8 cellular contexts compared by ENCODE assay signal in genomic region chr9:133114886-133115603, GRCh38. TPM values are rescaled to one million over a fixed set of nuclear protein-coding genes. Genes with fewer than 3 reads are reported as not detected.
DNase-seq lines count a peak whose midpoint lies in the region; ATAC-seq, FAIRE-seq and TF ChIP-seq lines count a peak whose summit lies in the region.

No MANE protein-coding gene starts in this region.

- WGBS in pancreas, 2 donors = 87 to 91% methylated on average over 19 of the region's 19 CpGs

- no peak for FAIRE-seq in pancreas (lab: Jason Lieb, UNC)
- FAIRE-seq in RCC 7860 (lab: Jason Lieb, UNC) = no peak

- H3K4me3 ChIP-seq in CD8-positive, alpha-beta T cell (ENCODE audit: low read depth, low read length) = no peak overlapping the region
- no peak overlapping the region for H3K4me3 ChIP-seq in pancreas

- TF ChIP-seq CTCF in CD8-positive, alpha-beta T cell (IDR thresholded peaks at IDR 0.05) = no peak
- TF ChIP-seq CTCF in pancreas (IDR thresholded peaks at IDR 0.05) = no peak

- peaks cover 65% of the 10 kb centered on the region for H3K4me1 ChIP-seq in CD8-positive, alpha-beta T cell (ENCODE audit: insufficient read depth, low read length)
- H3K4me1 ChIP-seq in pancreas = peaks cover 26 to 56% (median 46%) of the 10 kb centered on the region in 3 donors

- H3K27ac Mint-ChIP-seq in CD8-positive, alpha-beta T cell = peak overlapping the region; percentile 49

- no peaks in the 10 kb centered on the region for H3K9me3 ChIP-seq in CD8-positive, alpha-beta T cell (ENCODE audit: low read length)
- no peaks in the 10 kb centered on the region for H3K9me3 ChIP-seq in KOPT-K1 (ENCODE audit: insufficient read depth, low read length, poor library complexity, severe bottlenecking)
- no peaks in the 10 kb centered on the region for H3K9me3 ChIP-seq in pancreas

- CTCF ChIA-PET in CD8-positive, alpha-beta T cell (lab: Charles Lee) = interaction anchor here (1.3 to 25.8 kb wide), 3 partner anchors 12 to 93 kb away, joined by 4 to 606 read pairs (median 24); no protein-coding TSS in a partner anchor

- intact Hi-C loops in CD8-positive, alpha-beta T cell (cut with DNase I, micrococcal nuclease) = no loop called here
- intact Hi-C loops in pancreas (cut with DNase I) = no loop called here

- no peaks in the 10 kb centered on the region for H3K27me3 Mint-ChIP-seq in CD8-positive, alpha-beta T cell (ENCODE audit: low read depth)

- DNase-seq in CD8-positive, alpha-beta T cell = no peak
- DNase-seq in pancreas (peak in 4 of 6 donors; percentile 21 to 68 (median 42)), NCI-H1694 treated with DMSO at 0.1 percent for 48 hours (lab: John Stamatoyannopoulos, UW) (no peak), RCC 7860 (ENCODE audit: low spot score) (no peak)

- no peak overlapping the region for H3K27ac ChIP-seq in CD8-positive, alpha-beta T cell (ENCODE audit: low read depth, low read length)
- H3K27ac ChIP-seq in KOPT-K1 (ENCODE audit: low read depth, low read length, poor library complexity, severe bottlenecking) = peak overlapping the region; percentile 59
- peak overlapping the region; percentile 87 for H3K27ac ChIP-seq in cingulate gyrus (ENCODE audit: low read depth, low read length)
- H3K27ac ChIP-seq in pancreas = peak overlapping the region in 3 of 4 donors; percentile 42 to 58 (median 47)

- H3K36me3 Mint-ChIP-seq in CD8-positive, alpha-beta T cell = peaks cover 16% of the 10 kb centered on the region

- H3K9me3 Mint-ChIP-seq in CD8-positive, alpha-beta T cell = no peaks in the 10 kb centered on the region

- H3K4me3 Mint-ChIP-seq in CD8-positive, alpha-beta T cell = no peak overlapping the region

- H3K36me3 ChIP-seq in CD8-positive, alpha-beta T cell (ENCODE audit: insufficient read depth, low read length) = peaks cover 5% of the 10 kb centered on the region
- H3K36me3 ChIP-seq in KOPT-K1 (ENCODE audit: insufficient read depth, low read length) (peaks cover 16% of the 10 kb centered on the region; the same call in 1 of the 2 replicates), pancreas (peaks cover 0 to 5% (median 0%) of the 10 kb centered on the region in 3 donors)

- no peaks in the 10 kb centered on the region for H3K27me3 ChIP-seq in CD8-positive, alpha-beta T cell (ENCODE audit: insufficient read depth, low read length)
- H3K27me3 ChIP-seq in pancreas = no peaks in the 10 kb centered on the region

- ATAC-seq in CD8-positive, alpha-beta T cell = no peak
- no peak for ATAC-seq in pancreas
- ATAC-seq in HG03354 (IDR thresholded peaks at IDR 0.05; ENCODE audit: poor library complexity, severe bottlenecking, unreplicated experiment) = no peak
- no peak for ATAC-seq in GM18517 (IDR thresholded peaks at IDR 0.05; ENCODE audit: unreplicated experiment)

- POLR2A ChIA-PET in CD8-positive, alpha-beta T cell (lab: Charles Lee) = interaction anchor here (0.9 to 1.4 kb wide), 5 partner anchors 9 to 30 kb away, joined by 3 to 4 read pairs (median 3); no protein-coding TSS in a partner anchor

- H3K4me1 Mint-ChIP-seq in CD8-positive, alpha-beta T cell (ENCODE audit: low read depth) = peaks cover 55% of the 10 kb centered on the region

RNA-seq across cellular contexts. Expression of gene RALGDS, which starts 6.0 kb away (rescaled TPM):
- 100 to 1,000 TPM; 177 to 186 TPM for total RNA-seq in CD8-positive, alpha-beta T cell
- total RNA-seq in pancreas = 10 to 100 TPM; 16.1 to 31.9 (median 20.3) TPM
- 10 to 100 TPM; 56.0 to 69.7 TPM for polyA plus RNA-seq in pancreas

RNA-seq across cellular contexts. Expression of gene GBGT1, which starts 48.7 kb away (rescaled TPM):
- under 1 TPM; 0.53 to 0.84 TPM for total RNA-seq in CD8-positive, alpha-beta T cell
- total RNA-seq in pancreas = 10 to 100 TPM in 1 of 6 donors, 1 to 10 TPM in 5; 1.5 to 11.9 (median 3.1) TPM
- 1 to 10 TPM; 4.5 to 4.6 TPM for polyA plus RNA-seq in pancreas

RNA-seq across cellular contexts. Expression of gene CEL, which starts 53.3 kb away (rescaled TPM):
- under 1 TPM; 0.19 to 0.30 TPM for total RNA-seq in CD8-positive, alpha-beta T cell
- over 10,000 TPM; 11,290 to 24,413 (median 19,239) TPM for total RNA-seq in pancreas
- 1,000 to 10,000 TPM; 2,560 to 4,565 TPM for polyA plus RNA-seq in pancreas

Comparison
In these comparisons a context has a peak if more than half of its experiments do, and no peak if none do; other contexts are left out.
1. DNase-seq: peak in pancreas (4 of 6); none in CD8-positive, alpha-beta T cell (0 of 7), NCI-H1694 treated with DMSO at 0.1 percent for 48 hours (single experiment) and RCC 7860 (single experiment).
2. RNA of gene RALGDS, which starts 6.0 kb away (total RNA-seq): 177 to 186 TPM in CD8-positive, alpha-beta T cell; 16.1 to 31.9 TPM in pancreas; every median in the first group is over 4 times any median in the second.
3. RNA of gene CEL, which starts 53.3 kb away (total RNA-seq): 11,290 to 24,413 TPM in pancreas; 0.19 to 0.30 TPM in CD8-positive, alpha-beta T cell; every median in the first group is over 1,000 times any median in the second.